9 cellular contexts compared by ENCODE assay signal in genomic region chr1:93980320-93980744, GRCh38.
DNase-seq lines count a peak whose midpoint lies in the region; FAIRE-seq and TF ChIP-seq lines count a peak whose summit lies in the region.
"Had no signal": no experiment of that assay in that cellular context is flagged by ENCODE, and none has a peak within 500 bp of the region (broad histone marks: within the 10 kb centered on the region; RNA-seq: fewer than 3 reads in every experiment).

No MANE protein-coding gene starts in this region.

- DNase-seq in GM18507 (ENCODE audit: extremely low spot score, insufficient read length, low read depth) (peak; percentile 4), NCI-H82 treated with DMSO at 0.1 percent for 48 hours (lab: John Stamatoyannopoulos, UW; ENCODE audit: unreplicated experiment) (peak; percentile 82), esophagus squamous epithelium (lab: John Stamatoyannopoulos, UW) (no peak), HPDE6-E6E7 (ENCODE audit: extremely low spot score) (no peak), UCSD-AML1 (lab: John Stamatoyannopoulos, UW; ENCODE audit: unreplicated experiment) (no peak), DMS79 (lab: John Stamatoyannopoulos, UW) (no peak)
- DNase-seq in activated CD4-positive, alpha-beta T cell treated with anti-CD3 and anti-CD28 coated beads for 4 hours: no peak
- DNase-seq: activated gamma-delta T cell had no signal

- whole genome bisulfite sequencing in esophagus squamous epithelium, 2 donors: 61 to 78% methylated on average over 2 of the region's 2 CpGs

- intact Hi-C loops in esophagus squamous epithelium (cut with DNase I): no loop called here

- peak overlapping the region; percentile 45 to 75 (median 73) for H3K27ac ChIP-seq in esophagus squamous epithelium
- peak overlapping the region; percentile 61 for H3K27ac ChIP-seq in skeletal muscle tissue (ENCODE audit: low read depth, low read length)

- no peaks in the 10 kb centered on the region for H3K9me3 ChIP-seq in esophagus squamous epithelium
- no peaks in the 10 kb centered on the region for H3K9me3 ChIP-seq in skeletal muscle tissue (ENCODE audit: control insufficient read depth in 3 of 3, low read length in 3 of 3)

- TF ChIP-seq POLR2A in esophagus squamous epithelium (IDR thresholded peaks at IDR 0.05): no peak

- FAIRE-seq in GM18507 (lab: Jason Lieb, UNC): no peak

- peaks cover 7 to 38% (median 24%) of the 10 kb centered on the region in 3 donors for H3K4me1 ChIP-seq in esophagus squamous epithelium
- peaks cover 7 to 22% (median 21%) of the 10 kb centered on the region in 3 donors for H3K4me1 ChIP-seq in skeletal muscle tissue (ENCODE audit: control insufficient read depth in 3 of 3, insufficient read depth in 3 of 3, low read length in 3 of 3)

- H3K27me3 ChIP-seq in esophagus squamous epithelium (no peaks in the 10 kb centered on the region), skeletal muscle tissue (ENCODE audit: control insufficient read depth in 3 of 3, insufficient read depth in 3 of 3, low read length in 3 of 3) (no peaks in the 10 kb centered on the region)

- TF ChIP-seq CTCF in esophagus squamous epithelium (IDR thresholded peaks at IDR 0.05): peak in 1 of 6 experiments; percentile 12

- H3K4me3 ChIP-seq in esophagus squamous epithelium (no peak overlapping the region), skeletal muscle tissue (ENCODE audit: low read length in 3 of 3) (no peak overlapping the region)

- H3K36me3 ChIP-seq in esophagus squamous epithelium (no peaks in the 10 kb centered on the region), skeletal muscle tissue (ENCODE audit: control insufficient read depth in 3 of 3, insufficient read depth in 3 of 3, low read length in 3 of 3) (no peaks in the 10 kb centered on the region)

- no peak overlapping the region for H3K9ac ChIP-seq in skeletal muscle tissue (ENCODE audit: low read depth in 1 of 3, low read length in 3 of 3)

Comparison
In these comparisons a context has a peak if more than half of its experiments do, and no peak if none do; other contexts are left out.
1. DNase-seq: peak in GM18507 (single experiment) and NCI-H82 treated with DMSO at 0.1 percent for 48 hours (single experiment); none in esophagus squamous epithelium (single experiment), HPDE6-E6E7 (single experiment), UCSD-AML1 (single experiment), DMS79 (single experiment) and activated CD4-positive, alpha-beta T cell treated with anti-CD3 and anti-CD28 coated beads for 4 hours (0 of 2).